28 cellular contexts compared by ENCODE assay signal in genomic region chr16:13229039-13229438, GRCh38.
"Had no signal": no experiment of that assay in that cellular context is flagged by ENCODE, and none has a peak within 500 bp of the region (broad histone marks: within the 10 kb centered on the region; RNA-seq: fewer than 3 reads in every experiment).

No MANE protein-coding gene starts in this region.

- DNase-seq: colonic mucosa; cortex of kidney; effector CD8-positive, alpha-beta T cell; effector memory CD8-positive, alpha-beta T cell; endodermal cell; erythroblast; esophagus squamous epithelium; foreskin fibroblast; foreskin melanocyte; gastrocnemius medialis; glutamatergic neuron; head of caudate nucleus; heart right ventricle; hippocampal formation; immature natural killer cell; islet precursor cell; kidney; kidney glomerular epithelial cell; left colon; left lung; left ventricle myocardium superior; lower lobe of right lung; mucosa of descending colon; naive B cell had no signal

- H3K27me3 Mint-ChIP-seq: dendritic cell treated with granulocyte-macrophage colony-stimulating factor and Interleukin-4, amounts not matched to agents 40 ng/mL and 50 ng/mL, for 4 days; effector memory CD8-positive, alpha-beta T cell had no signal

- H3K4me1 ChIP-seq: colonic mucosa, esophagus squamous epithelium, gastrocnemius medialis, heart right ventricle, left lung, lower lobe of right lung had no signal

- H3K4me3 Mint-ChIP-seq: dendritic cell treated with granulocyte-macrophage colony-stimulating factor and Interleukin-4, amounts not matched to agents 40 ng/mL and 50 ng/mL, for 4 days; effector memory CD8-positive, alpha-beta T cell; endodermal cell; immature natural killer cell; mesothelial cell of epicardium; naive B cell had no signal

- H3K36me3 ChIP-seq: colonic mucosa, esophagus squamous epithelium, gastrocnemius medialis, heart right ventricle, left lung, lower lobe of right lung had no signal

- H3K36me3 Mint-ChIP-seq: immature natural killer cell, mesothelial cell of epicardium, naive B cell had no signal

- H3K27me3 ChIP-seq: colonic mucosa, esophagus squamous epithelium, gastrocnemius medialis, left lung had no signal

- H3K9me3 Mint-ChIP-seq: dendritic cell treated with granulocyte-macrophage colony-stimulating factor and Interleukin-4, amounts not matched to agents 40 ng/mL and 50 ng/mL, for 4 days had no signal

- H3K9me3 ChIP-seq: colonic mucosa, esophagus squamous epithelium, gastrocnemius medialis had no signal

- H3K4me3 ChIP-seq: colonic mucosa, esophagus squamous epithelium, gastrocnemius medialis, heart right ventricle, left lung, lower lobe of right lung, mucosa of descending colon had no signal

- H3K27ac Mint-ChIP-seq: dendritic cell treated with granulocyte-macrophage colony-stimulating factor and Interleukin-4, amounts not matched to agents 40 ng/mL and 50 ng/mL, for 4 days; effector memory CD8-positive, alpha-beta T cell; endodermal cell; immature natural killer cell; mesothelial cell of epicardium; naive B cell had no signal

- H3K4me1 Mint-ChIP-seq: immature natural killer cell, naive B cell had no signal

- ATAC-seq: effector memory CD8-positive, alpha-beta T cell; esophagus mucosa; gastrocnemius medialis; heart right ventricle; left colon; left lung; left ventricle myocardium superior; lower lobe of right lung; mucosa of descending colon had no signal

- H3K27ac ChIP-seq: colonic mucosa, epithelial cell of prostate, esophagus squamous epithelium, gastrocnemius medialis, heart right ventricle, left lung, lower lobe of right lung had no signal
